27 cellular contexts compared by ENCODE assay signal in genomic region chr10:97974526-97975525, GRCh38. TPM values are rescaled to one million over a fixed set of nuclear protein-coding genes. Genes with fewer than 3 reads are reported as not detected.
DNase-seq lines count a peak whose midpoint lies in the region; ATAC-seq, FAIRE-seq and TF ChIP-seq lines count a peak whose summit lies in the region.
"Had no signal": no experiment of that assay in that cellular context is flagged by ENCODE, and none has a peak within 500 bp of the region (broad histone marks: within the 10 kb centered on the region; RNA-seq: fewer than 3 reads in every experiment).

No MANE protein-coding gene starts in this region.

- TF ChIP-seq CTCF in right atrium auricular region (IDR thresholded peaks at IDR 0.05) (no peak), H1 (IDR thresholded peaks at IDR 0.05; ENCODE audit: control extremely low read depth in 1 of 3, insufficient read depth in 1 of 3, low read depth in 1 of 3, low read length in 3 of 3) (no peak)

- no peak overlapping the region; the same call in 1 of the 2 replicates for H4K8ac ChIP-seq in H1 (ENCODE audit: extremely low read depth, insufficient read depth, low read length)

- H2BK12ac ChIP-seq in H1 (ENCODE audit: low read depth, low read length): no peak overlapping the region

- H2BK120ac ChIP-seq in H1 (replicated peaks; ENCODE audit: low read depth, low read length): no peak overlapping the region

- peaks cover 0 to 7% of the 10 kb centered on the region in 2 donors for H3K27me3 ChIP-seq in right atrium auricular region
- peaks cover 12 to 27% (median 26%) of the 10 kb centered on the region in 4 experiments for H3K27me3 ChIP-seq in H1 (replicated peaks in 1 of 4; ENCODE audit: control insufficient read depth in 3 of 4, extremely low read depth in 1 of 4, insufficient read depth in 3 of 4, low read length in 3 of 4)

- no peak overlapping the region for H3K27ac ChIP-seq in right atrium auricular region
- no peak overlapping the region for H3K27ac ChIP-seq in H1 (ENCODE audit: low read depth, low read length)
- H3K27ac ChIP-seq: BLaER1 treated with 17β-estradiol and CSF1 and Interleukin-3, amounts not matched to agents 10 nM and 100 nM; sigmoid colon had no signal

- H3K4ac ChIP-seq in H1 (replicated peaks; ENCODE audit: insufficient read length, low read depth, low read length): no peak overlapping the region

- H3K79me1 ChIP-seq in H1 (ENCODE audit: low read depth, low read length): no peaks in the 10 kb centered on the region

- no peak for TF ChIP-seq EP300 in H1 (IDR thresholded peaks at IDR 0.05; ENCODE audit: borderline replicate concordance in 1 of 2, low read depth in 2 of 2, low read length in 2 of 2)

- no peak overlapping the region; the same call in 1 of the 2 replicates for H2AFZ ChIP-seq in H1 (ENCODE audit: low read length)

- no peaks in the 10 kb centered on the region for H3K79me2 ChIP-seq in H1 (ENCODE audit: control insufficient read depth in 1 of 2, insufficient read depth in 2 of 2, low read length in 2 of 2)

- ATAC-seq in left lobe of liver (no peak), GM19395 (IDR thresholded peaks at IDR 0.05; ENCODE audit: unreplicated experiment) (no peak)
- ATAC-seq: activated naive CD8-positive, alpha-beta T cell treated with anti-CD3 and anti-CD28 coated beads, Interleukin-2, amount 50 U/mL, for 24 hours; Right ventricle myocardium inferior had no signal

- H3K4me1 ChIP-seq in right atrium auricular region (peaks cover 0 to 8% of the 10 kb centered on the region in 2 donors), H1 (replicated peaks in 1 of 4; ENCODE audit: control insufficient read depth in 3 of 4, insufficient read depth in 4 of 4, low read length in 3 of 4) (peaks cover 0 to 5% (median 4%) of the 10 kb centered on the region in 4 experiments)

- no peak overlapping the region for H3K14ac ChIP-seq in H1 (ENCODE audit: insufficient read length)

- CTCF ChIA-PET in H1 (lab: Charles Lee; ENCODE audit: partially characterized antibody): interaction anchor here (0.8 to 2.6 kb wide), 3 partner anchors 39 to 67 kb away, joined by 3 to 14 read pairs (median 4); no protein-coding TSS in a partner anchor

- WGBS in H1 (ENCODE audit: extremely low coverage in 1 of 2, insufficient coverage in 1 of 2, insufficient read length in 1 of 2, insufficient replicate concordance in 2 of 2, low coverage in 1 of 2, low lambda C conversion rate in 2 of 2, missing lambda C conversion rate in 1 of 2), 2 experiments: 16% methylated on average over 43 of the region's 57 CpGs; no CpG with 5 or more reads in 1 of the 2 experiments

- no peak overlapping the region for H4K91ac ChIP-seq in H1 (replicated peaks; ENCODE audit: insufficient read length, low read length)

- POLR2A ChIA-PET in H1 (lab: Charles Lee; ENCODE audit: partially characterized antibody): interaction anchor here (2.0 kb wide), 1 partner anchor 55 kb away, joined by 5 read pairs; the partner anchor contains the start of gene CRTAC1

- H3K9me3 ChIP-seq in right atrium auricular region (no peaks in the 10 kb centered on the region), H1 (ENCODE audit: insufficient read depth in 2 of 2, low read depth in 1 of 2, low read length in 1 of 2) (no peaks in the 10 kb centered on the region)
- H3K9me3 ChIP-seq: sigmoid colon had no signal

- no peak for FAIRE-seq in H1 (lab: Jason Lieb, UNC)
- FAIRE-seq: A204.1, frontal cortex, GM19239, urothelium cell line had no signal

- H3K36me3 ChIP-seq in right atrium auricular region (no peaks in the 10 kb centered on the region), H1 (ENCODE audit: control insufficient read depth in 2 of 4, insufficient read depth in 4 of 4, low read length in 3 of 4) (no peaks in the 10 kb centered on the region)
- H3K36me3 ChIP-seq: BLaER1 treated with 17β-estradiol and CSF1 and Interleukin-3, amounts not matched to agents 10 nM and 100 nM; sigmoid colon had no signal

- no peak overlapping the region for H3K18ac ChIP-seq in H1 (ENCODE audit: extremely low read depth, low read length)

- no peak overlapping the region for H4K5ac ChIP-seq in H1 (ENCODE audit: insufficient read length, low read depth, low read length)

- no peaks in the 10 kb centered on the region for H4K20me1 ChIP-seq in H1 (replicated peaks in 1 of 2; ENCODE audit: control insufficient read depth in 1 of 2, insufficient read depth in 2 of 2, low read length in 2 of 2)
- H4K20me1 ChIP-seq: BLaER1 treated with 17β-estradiol and CSF1 and Interleukin-3, amounts not matched to agents 10 nM and 100 nM had no signal

- H2BK5ac ChIP-seq in H1 (ENCODE audit: low read depth, low read length): no peak overlapping the region

- H3K4me2 ChIP-seq in H1 (ENCODE audit: insufficient read depth in 1 of 2, low read depth in 2 of 2, low read length in 2 of 2): peak overlapping the region; percentile 73 to 93
- H3K4me2 ChIP-seq: BLaER1 treated with 17β-estradiol and CSF1 and Interleukin-3, amounts not matched to agents 10 nM and 100 nM had no signal

- H3K9ac ChIP-seq in H1 (replicated peaks in 1 of 4; ENCODE audit: extremely low read depth in 1 of 4, low read depth in 3 of 4, low read length in 3 of 4): no peak overlapping the region
- H3K9ac ChIP-seq: BLaER1 treated with 17β-estradiol and CSF1 and Interleukin-3, amounts not matched to agents 10 nM and 100 nM had no signal

- TF ChIP-seq RAD21 in H1 (IDR thresholded peaks at IDR 0.05 in 1 of 2, conservative IDR thresholded peaks at IDR 0.05 in 1 of 2; ENCODE audit: low read depth in 2 of 2, low read length in 2 of 2): no peak

- no peak for TF ChIP-seq POLR2A in H1 (IDR thresholded peaks at IDR 0.05; ENCODE audit: control extremely low read depth in 1 of 2, low read depth in 2 of 2, low read length in 2 of 2)

- no peak overlapping the region for H2BK20ac ChIP-seq in H1 (ENCODE audit: low read length)

- peak; percentile 34 for DNase-seq in right atrium auricular region (ENCODE audit: low spot score)
- DNase-seq in cardiac septum (ENCODE audit: low spot score): no peak
- peak in 1 of 2 experiments; percentile 59 for DNase-seq in H1 (ENCODE audit: low read depth in 1 of 2, low spot score in 2 of 2)
- DNase-seq in medulla oblongata (ENCODE audit: extremely low spot score): peak; percentile 22
- peak; percentile 79 for DNase-seq in retina
- no peak for DNase-seq in left lobe of liver (ENCODE audit: low spot score)
- DNase-seq in activated T-cell treated with anti-CD3 and anti-CD28 coated beads, Interleukin-2, amount 50 U/mL, for 1 hour: no peak
- DNase-seq: activated CD4-positive, CD25-positive, alpha-beta regulatory T cell; activated naive CD8-positive, alpha-beta T cell treated with anti-CD3 and anti-CD28 coated beads, Interleukin-2, amount 50 U/mL, for 24 hours; central memory CD4-positive, alpha-beta T cell; DMS 273 treated with DMSO at 0.1 percent for 48 hours; HFFc6; islet precursor cell; NCI-H187 treated with DMSO at 0.1 percent for 48 hours; NCI-H510A; sigmoid colon; stimulated activated CD4-positive, alpha-beta T cell treated with anti-CD3 and anti-CD28 coated beads, Interleukin-2, amount 100 ng/mL, for 24 hours had no signal

- H2BK15ac ChIP-seq in H1 (ENCODE audit: low read length): no peak overlapping the region

- peaks cover 6% of the 10 kb centered on the region; the same call in 1 of the 2 replicates for H3K23me2 ChIP-seq in H1 (ENCODE audit: low read depth, low read length)

- H3K4me3 ChIP-seq in right atrium auricular region (no peak overlapping the region), H1 (ENCODE audit: extremely low read depth in 1 of 4, insufficient read depth in 2 of 4, low read depth in 3 of 4, low read length in 4 of 4) (peak overlapping the region; percentile 33 to 67 (median 45))
- H3K4me3 ChIP-seq: BLaER1 treated with 17β-estradiol and CSF1 and Interleukin-3, amounts not matched to agents 10 nM and 100 nM; sigmoid colon had no signal

- no peak overlapping the region for H3K23ac ChIP-seq in H1 (ENCODE audit: insufficient read length)

- no peak overlapping the region for H3K56ac ChIP-seq in H1 (replicated peaks; ENCODE audit: insufficient read length, low read depth, low read length)

- intact Hi-C loops in cardiac septum (cut with DNase I): no loop called here

- no peak overlapping the region for H2AK5ac ChIP-seq in H1 (ENCODE audit: low read depth, low read length)

TF ChIP-seq in H1, 55 proteins besides CTCF, POLR2A, EP300 and RAD21 (continues in another document):
- TF ChIP-seq GTF2F1 (IDR thresholded peaks at IDR 0.05; ENCODE audit: borderline replicate concordance, low read depth, low read length): no peak
- no peak for TF ChIP-seq SIX5 (IDR thresholded peaks at IDR 0.05; ENCODE audit: low read depth, low read length)
- TF ChIP-seq JUN (IDR thresholded peaks at IDR 0.05; ENCODE audit: low read depth, low read length): no peak
- TF ChIP-seq RNF2 (IDR thresholded peaks at IDR 0.05; ENCODE audit: borderline replicate concordance, low read depth, low read length, missing control alignments, poor library complexity, severe bottlenecking): peak; percentile 42
- no peak for TF ChIP-seq ATF2 (IDR thresholded peaks at IDR 0.05; ENCODE audit: low read length)
- no peak for TF ChIP-seq CREB1 (IDR thresholded peaks at IDR 0.05)
- no peak for TF ChIP-seq RFX5 (IDR thresholded peaks at IDR 0.05; ENCODE audit: borderline replicate concordance, low read depth, low read length)
- no peak for TF ChIP-seq CEBPB (IDR thresholded peaks at IDR 0.05; ENCODE audit: low read depth, low read length)
- no peak for TF ChIP-seq CHD1 (IDR thresholded peaks at IDR 0.05; ENCODE audit: low read depth, low read length)

RNA-seq across cellular contexts. Expression of gene CRTAC1, which starts 55.6 kb away (rescaled TPM):
- 1 to 10 TPM; 3.5 to 5.6 TPM for total RNA-seq in right atrium auricular region
- total RNA-seq in cardiac septum: 3.2 TPM
- 0.91 and 1.1 TPM in 2 replicates for total RNA-seq in H1 (2021; fragmentation: NEBNext Ultra II Directional; extraction: Animal tissue kit (Norgen Biotek cat#: 25700))
- 1.2 and 2.7 TPM in 2 replicates for polyA plus RNA-seq in H1 (2011; rRNA removed)
- polyA plus RNA-seq in H1 (2011; cell fraction: cytosol; rRNA removed): 2.3 TPM
- 4.9 TPM for polyA plus RNA-seq in H1 (2011; cell fraction: nucleus; rRNA removed)
- 0.72 to 1.1 TPM (median 0.93 TPM) in 4 replicates for polyA plus RNA-seq in H1 (2012, experiment 1 of 2)
- 0.34 TPM for polyA plus RNA-seq in H1 (2012, experiment 2 of 2)
- polyA plus RNA-seq in H1 (2013, experiment 1 of 2): 0.71 TPM
- polyA plus RNA-seq in H1 (2013, experiment 2 of 2): 1.2 TPM
- 0.93 and 2.2 TPM in 2 replicates for polyA minus RNA-seq in H1 (2011; rRNA and poly(A)+ RNA removed)
- not detected for polyA minus RNA-seq in H1 (2011; cell fraction: cytosol; rRNA and poly(A)+ RNA removed)
- polyA minus RNA-seq in H1 (2011; cell fraction: nucleus; rRNA and poly(A)+ RNA removed): 1.8 TPM
- 0.28 TPM for total RNA-seq in left lobe of liver
- total RNA-seq: activated CD8-positive, alpha-beta memory T cell treated with anti-CD3 and anti-CD28 coated beads for 36 hours; HFFc6; HT1080; M059J had no signal

Comparison
In these comparisons a context has a peak if more than half of its experiments do, and no peak if none do; other contexts are left out.
1. DNase-seq: peak in right atrium auricular region (single experiment), medulla oblongata (single experiment) and retina (single experiment); none in cardiac septum (single experiment), left lobe of liver (single experiment) and activated T-cell treated with anti-CD3 and anti-CD28 coated beads, Interleukin-2, amount 50 U/mL, for 1 hour (single experiment).
2. H3K4me3 ChIP-seq: peak in H1 (4 of 4); none in right atrium auricular region (0 of 2).